In the genomic region with DNA sequence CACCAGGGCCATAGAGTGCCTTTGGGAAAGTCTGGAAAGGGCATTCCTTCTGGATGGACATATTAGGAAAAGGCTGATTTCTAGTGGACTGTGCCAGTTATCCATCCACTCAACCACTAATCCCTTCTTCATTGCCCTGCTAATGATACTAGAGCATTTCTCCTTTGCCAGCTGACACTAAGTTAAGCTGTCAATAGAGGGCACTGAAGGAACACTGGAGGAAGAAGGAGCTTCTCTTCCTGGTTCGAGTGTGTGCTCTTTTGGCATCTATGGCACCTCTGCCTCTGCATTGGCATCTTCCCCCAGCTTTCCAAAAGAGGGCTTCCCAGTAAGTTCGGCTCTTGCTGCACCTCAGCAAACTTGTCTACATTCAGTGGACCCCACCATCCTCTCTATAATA, we compare ENCODE assay signal across 8 cellular contexts.
A peak's percentile ranks its signal among the peaks of the same experiment; 100 is the strongest.
DNase-seq lines count a peak whose midpoint lies in the region; ATAC-seq and TF ChIP-seq lines count a peak whose summit lies in the region.

No MANE protein-coding gene starts in this region.

- no peak overlapping the region for H3K4me3 ChIP-seq in GM12864 (ENCODE audit: low read depth, low read length)
- H3K4me3 ChIP-seq in KMS-11 (IDR thresholded peaks at IDR 0.05; ENCODE audit: insufficient read depth, low read depth, low read length) = no peak overlapping the region
- no peak overlapping the region for H3K4me3 ChIP-seq in Peyer's patch

- H3K27me3 ChIP-seq in KMS-11 (ENCODE audit: insufficient read depth, low read depth) (no peaks in the 10 kb centered on the region), Peyer's patch (no peaks in the 10 kb centered on the region)

- ATAC-seq in GM21723 (IDR thresholded peaks at IDR 0.05; ENCODE audit: unreplicated experiment) (peak; percentile 57), HG03439 (IDR thresholded peaks at IDR 0.05; ENCODE audit: unreplicated experiment) (no peak)

- H4K20me1 ChIP-seq in KMS-11 (ENCODE audit: insufficient read depth) = no peaks in the 10 kb centered on the region

- peak; percentile 54 for TF ChIP-seq CTCF in GM12864 (IDR thresholded peaks at IDR 0.05; ENCODE audit: low read depth, low read length, missing control alignments)
- TF ChIP-seq CTCF in KMS-11 (conservative IDR thresholded peaks at IDR 0.05; ENCODE audit: low read depth, low read length) = peak; percentile 41
- TF ChIP-seq CTCF in Peyer's patch (IDR thresholded peaks at IDR 0.05) = peak in 3 of 6 experiments; percentile 45 to 65 (median 55)

- H3K9me3 ChIP-seq in Peyer's patch = no peaks in the 10 kb centered on the region

- DNase-seq in GM12864 (ENCODE audit: low read depth) = no peak
- peak; percentile 42 for DNase-seq in RPMI8226
- peak; percentile 33 for DNase-seq in iPS DF 4.7 (ENCODE audit: extremely low read depth, low spot score)
- no peak for DNase-seq in Peyer's patch
- DNase-seq in activated CD4-positive, alpha-beta T cell treated with anti-CD3 and anti-CD28 coated beads, Interleukin-2, amount 50 U/mL, for 4 hours = no peak

- H3K9ac ChIP-seq in KMS-11 = no peak overlapping the region

- H3K36me3 ChIP-seq in KMS-11 (ENCODE audit: insufficient read depth) = no peaks in the 10 kb centered on the region
- H3K36me3 ChIP-seq in Peyer's patch = no peaks in the 10 kb centered on the region

- H3K79me2 ChIP-seq in KMS-11 (ENCODE audit: insufficient read depth, low read depth) = no peaks in the 10 kb centered on the region

- no peak overlapping the region for H2AFZ ChIP-seq in KMS-11 (ENCODE audit: low read depth)

- TF ChIP-seq POLR2A in Peyer's patch (IDR thresholded peaks at IDR 0.05) = no peak

- H3K4me1 ChIP-seq in KMS-11 (ENCODE audit: low read depth, poor library complexity, severe bottlenecking) = no peaks in the 10 kb centered on the region
- H3K4me1 ChIP-seq in Peyer's patch = no peaks in the 10 kb centered on the region

- H3K27ac ChIP-seq in KMS-11 (no peak overlapping the region), Peyer's patch (no peak overlapping the region)

- H3K4me2 ChIP-seq in KMS-11 = no peak overlapping the region

Comparison
In these comparisons a context has a peak if more than half of its experiments do, and no peak if none do; other contexts are left out.
1. DNase-seq: peak in RPMI8226 (single experiment) and iPS DF 4.7 (single experiment); none in GM12864 (single experiment), Peyer's patch (0 of 3) and activated CD4-positive, alpha-beta T cell treated with anti-CD3 and anti-CD28 coated beads, Interleukin-2, amount 50 U/mL, for 4 hours (0 of 2).